10 cellular contexts compared by ENCODE assay signal in genomic region chr14:73477618-73478266, GRCh38. TPM values are rescaled to one million over a fixed set of nuclear protein-coding genes. Genes with fewer than 3 reads are reported as not detected.
A peak's percentile ranks its signal among the peaks of the same experiment; 100 is the strongest.
DNase-seq lines count a peak whose midpoint lies in the region; ATAC-seq and TF ChIP-seq lines count a peak whose summit lies in the region.
"Had no signal": no experiment of that assay in that cellular context is flagged by ENCODE, and none has a peak within 500 bp of the region (broad histone marks: within the 10 kb centered on the region; RNA-seq: fewer than 3 reads in every experiment).

No MANE protein-coding gene starts in this region.

- H3K79me2 ChIP-seq in osteoblast (ENCODE audit: insufficient read depth, low read length), result no peaks in the 10 kb centered on the region

- peak overlapping the region; percentile 51 for H2AFZ ChIP-seq in osteoblast (ENCODE audit: low read length)

- H3K4me3 ChIP-seq in osteoblast (ENCODE audit: insufficient read depth, low read length), result no peak overlapping the region
- no peak overlapping the region for H3K4me3 ChIP-seq in coronary artery

- peak; percentile 88 for DNase-seq in amniotic epithelial cell (ENCODE audit: low read depth)
- DNase-seq in osteoblast (ENCODE audit: insufficient read length, low spot score, missing footprints), result peak; percentile 87
- no peak for DNase-seq in globus pallidus (ENCODE audit: low spot score)
- no peak for DNase-seq in DMS114 treated with DMSO at 0.1 percent for 48 hours (lab: John Stamatoyannopoulos, UW; ENCODE audit: unreplicated experiment)
- no peak for DNase-seq in coronary artery (ENCODE audit: low spot score)
- DNase-seq: retina had no signal

- TF ChIP-seq CTCF in osteoblast (IDR thresholded peaks at IDR 0.05; ENCODE audit: extremely low read depth, low read depth, low read length) (no peak), coronary artery (IDR thresholded peaks at IDR 0.05) (no peak)

- ATAC-seq in GM18907 (IDR thresholded peaks at IDR 0.05; ENCODE audit: unreplicated experiment) (peak; percentile 60), HG03060 (IDR thresholded peaks at IDR 0.05; ENCODE audit: low read depth, unreplicated experiment) (peak; percentile 78), GM19395 (IDR thresholded peaks at IDR 0.05; ENCODE audit: unreplicated experiment) (no peak)

- peak overlapping the region; percentile 44 for H3K4me2 ChIP-seq in osteoblast (ENCODE audit: insufficient read depth, low read length)

- H3K4me1 ChIP-seq in osteoblast (ENCODE audit: insufficient read depth, low read length), result peaks cover 15% of the 10 kb centered on the region

- no peaks in the 10 kb centered on the region for H4K20me1 ChIP-seq in osteoblast (ENCODE audit: insufficient read depth, low read length)

- H3K27ac ChIP-seq in osteoblast (ENCODE audit: low read depth, low read length) (peak overlapping the region; percentile 68), coronary artery (no peak overlapping the region)

- H3K9me3 ChIP-seq in osteoblast (ENCODE audit: low read depth, low read length), result no peaks in the 10 kb centered on the region

- no peaks in the 10 kb centered on the region for H3K36me3 ChIP-seq in osteoblast (ENCODE audit: insufficient read depth, low read length)

- H3K27me3 ChIP-seq in osteoblast (ENCODE audit: insufficient read depth, low read length), result no peaks in the 10 kb centered on the region

RNA-seq across cellular contexts. Expression of gene RIOX1, which starts 13.0 kb away (rescaled TPM):
- total RNA-seq in osteoblast, result 19.2 and 21.7 TPM in 2 replicates

RNA-seq across cellular contexts. Expression of gene NUMB, which starts 19.4 kb away (rescaled TPM):
- total RNA-seq in osteoblast, result 52.5 and 55.7 TPM in 2 replicates

RNA-seq across cellular contexts. Expression of gene ACOT1, which starts 59.2 kb away (rescaled TPM):
- 1.4 and 58.0 TPM in 2 replicates for total RNA-seq in osteoblast
- total RNA-seq: G401 had no signal

Comparison
In these comparisons a context has a peak if more than half of its experiments do, and no peak if none do; other contexts are left out.
1. DNase-seq: peak in amniotic epithelial cell (single experiment) and osteoblast (single experiment); none in globus pallidus (single experiment), DMS114 treated with DMSO at 0.1 percent for 48 hours (single experiment) and coronary artery (single experiment).